9 cellular contexts compared by ENCODE assay signal in genomic region chr7:131031100-131031868, GRCh38.
DNase-seq lines count a peak whose midpoint lies in the region; ATAC-seq and TF ChIP-seq lines count a peak whose summit lies in the region.
"Had no signal": no experiment of that assay in that cellular context is flagged by ENCODE, and none has a peak within 500 bp of the region (broad histone marks: within the 10 kb centered on the region; RNA-seq: fewer than 3 reads in every experiment).

No MANE protein-coding gene starts in this region.

- ATAC-seq in GM18499 (IDR thresholded peaks at IDR 0.05; ENCODE audit: insufficient read depth, unreplicated experiment) (peak; percentile 65), GM19463 (IDR thresholded peaks at IDR 0.05; ENCODE audit: unreplicated experiment) (peak; percentile 69), HG03095 (IDR thresholded peaks at IDR 0.05; ENCODE audit: unreplicated experiment) (peak; percentile 69)

- DNase-seq in occipital lobe (lab: John Stamatoyannopoulos, UW), result no peak
- DNase-seq in ACHN, result no peak
- DNase-seq in effector CD4-positive, alpha-beta T cell, result no peak
- DNase-seq in lower leg skin (ENCODE audit: low spot score in 2 of 2), result no peak
- DNase-seq: dorsolateral prefrontal cortex had no signal

- intact Hi-C loops in lower leg skin (cut with DNase I; ENCODE audit: low total_unique reads), result no loop called here

- H3K4me3 ChIP-seq in lower leg skin (ENCODE audit: low read depth, poor library complexity, severe bottlenecking), result no peak overlapping the region

- peak overlapping the region; percentile 99 for H3K27ac Mint-ChIP-seq in activated naive CD8-positive, alpha-beta T cell

- in situ Hi-C loops in ACHN (cut with HindIII; ENCODE audit: low pct_ligation_motif_present, low pct_unique_long_range_greater_than_20kb, low sequenced_read_pairs), result no loop called here

- WGBS in lower leg skin, 2 donors, result 82 to 84% methylated on average over 7 of the region's 7 CpGs

- no peaks in the 10 kb centered on the region for H3K9me3 Mint-ChIP-seq in activated naive CD8-positive, alpha-beta T cell (ENCODE audit: low read depth)

- H3K27me3 Mint-ChIP-seq in activated naive CD8-positive, alpha-beta T cell, result no peaks in the 10 kb centered on the region

- no peak for TF ChIP-seq POLR2A in lower leg skin (IDR thresholded peaks at IDR 0.05)

- H3K36me3 Mint-ChIP-seq in activated naive CD8-positive, alpha-beta T cell, result peaks cover 15% of the 10 kb centered on the region

- H3K4me3 Mint-ChIP-seq in activated naive CD8-positive, alpha-beta T cell, result peak overlapping the region; percentile 85

- TF ChIP-seq CTCF in lower leg skin (IDR thresholded peaks at IDR 0.05), result no peak

- peaks cover 88% of the 10 kb centered on the region for H3K4me1 Mint-ChIP-seq in activated naive CD8-positive, alpha-beta T cell (ENCODE audit: low read depth)
